Comparison of ENCODE assay signal across 17 cellular contexts in the genomic region with DNA sequence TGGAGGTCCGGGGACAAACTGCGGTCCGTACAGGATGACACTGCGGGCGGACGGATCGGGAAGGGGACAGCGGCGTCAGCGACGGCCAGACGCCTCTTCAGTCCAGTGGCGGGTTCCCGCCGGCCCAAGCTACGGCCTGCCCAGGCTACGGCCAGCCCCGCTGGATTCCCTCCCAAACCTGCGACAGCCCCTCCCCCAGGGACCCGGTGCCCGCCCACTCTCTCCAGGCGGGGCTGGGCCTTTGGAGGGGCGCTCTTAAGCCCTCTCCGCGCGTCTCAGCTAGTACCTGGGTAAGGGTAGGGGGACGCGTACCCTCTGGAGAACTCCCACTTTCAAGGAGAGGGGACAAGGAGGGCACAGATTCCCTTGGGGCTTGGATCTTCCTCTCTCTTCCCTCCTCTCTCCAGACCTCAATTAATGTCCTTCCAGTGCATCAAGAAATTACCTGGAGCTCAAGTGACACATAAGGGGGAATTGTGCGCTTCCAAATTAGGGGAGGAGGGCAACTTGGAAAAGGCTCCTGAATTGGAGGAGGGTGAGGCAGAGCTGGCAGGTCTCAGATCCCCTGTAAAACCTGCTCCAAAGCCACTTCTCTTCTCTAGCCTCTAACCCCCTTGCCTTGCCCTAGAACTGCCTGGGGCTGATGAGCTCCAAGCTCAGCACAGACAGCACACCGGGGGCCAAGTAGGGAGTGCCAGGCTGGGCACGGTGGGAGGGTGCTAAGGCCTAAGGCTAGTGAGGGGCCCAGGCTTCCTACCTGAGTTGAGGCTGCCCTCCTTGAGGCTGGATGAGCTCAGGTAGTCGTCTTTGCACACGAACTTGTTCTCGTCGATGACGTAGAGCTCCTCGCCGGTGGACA. TPM values are rescaled to one million over a fixed set of nuclear protein-coding genes. Genes with fewer than 3 reads are reported as not detected.
DNase-seq lines count a peak whose midpoint lies in the region; ATAC-seq and TF ChIP-seq lines count a peak whose summit lies in the region.
"Had no signal": no experiment of that assay in that cellular context is flagged by ENCODE, and none has a peak within 500 bp of the region (broad histone marks: within the 10 kb centered on the region; RNA-seq: fewer than 3 reads in every experiment).

No MANE protein-coding gene starts in this region.

- in situ Hi-C loops in ACHN (cut with HindIII; ENCODE audit: low pct_ligation_motif_present, low pct_unique_long_range_greater_than_20kb, low sequenced_read_pairs) = no loop called here

- no peaks in the 10 kb centered on the region for H3K9me3 ChIP-seq in SK-N-SH
- H3K9me3 ChIP-seq in HCT116 (ENCODE audit: control insufficient read depth in 1 of 2, insufficient read depth in 1 of 2, low read depth in 1 of 2, low read length in 2 of 2) = no peaks in the 10 kb centered on the region
- no peaks in the 10 kb centered on the region for H3K9me3 ChIP-seq in neural progenitor cell (ENCODE audit: low read depth)
- H3K9me3 ChIP-seq: MG63 had no signal

- peaks cover 100% of the 10 kb centered on the region for H3K27me3 ChIP-seq in SK-N-SH (ENCODE audit: insufficient read depth)
- peaks cover 4% of the 10 kb centered on the region; the same call in 1 of the 2 replicates for H3K27me3 ChIP-seq in HCT116 (ENCODE audit: insufficient read depth, low read length)
- no peaks in the 10 kb centered on the region for H3K27me3 ChIP-seq in neural progenitor cell

- POLR2A ChIA-PET in SK-N-SH (lab: Yijun Ruan, JAX) (no interaction called here), HCT116 (lab: Charles Lee) (interaction anchor here (1.3 kb wide), 1 partner anchor 304 kb away, joined by 3 read pairs; no protein-coding TSS in a partner anchor)

- WGBS in SK-N-SH (ENCODE audit: low lambda C conversion rate) = 6% methylated on average over 15 of the region's 38 CpGs

- CTCF ChIA-PET in SK-N-SH (lab: Yijun Ruan, JAX) = interaction anchor here (1.1 to 1.9 kb wide), 3 partner anchors 9 to 19 kb away, joined by 3 to 5 read pairs (median 4); no protein-coding TSS in a partner anchor
- CTCF ChIA-PET in HCT116 (lab: Charles Lee) = no interaction called here

- H3K36me3 ChIP-seq in SK-N-SH (replicated peaks in 1 of 2; ENCODE audit: control insufficient read depth in 1 of 2, insufficient read depth in 2 of 2, low read length in 1 of 2) (no peaks in the 10 kb centered on the region), HCT116 (ENCODE audit: control insufficient read depth in 1 of 2, insufficient read depth in 2 of 2, low read length in 2 of 2) (no peaks in the 10 kb centered on the region), neural progenitor cell (no peaks in the 10 kb centered on the region)
- H3K36me3 ChIP-seq: MG63 had no signal

- ATAC-seq in SK-N-SH treated with all-trans-retinoic acid at 6 μM for 48 hours (no peak), HCT116 (peak; percentile 12; the same call in 1 of the 2 replicates)
- ATAC-seq in stimulated activated effector memory CD8-positive, alpha-beta T cell treated with anti-CD3 and anti-CD28 coated beads, Interleukin-12 subunit alpha, Interleukin-12 subunit beta, amount 100 ng/mL, for 72 hours = no peak

- TF ChIP-seq POLR2A in HCT116 (IDR thresholded peaks at IDR 0.05; ENCODE audit: borderline replicate concordance, extremely low read depth, insufficient read depth, insufficient read length) = no peak

- no peak overlapping the region for H3K9ac ChIP-seq in SK-N-SH
- H3K9ac ChIP-seq in HCT116 (ENCODE audit: low read length) = peak overlapping the region; percentile 74
- no peak overlapping the region for H3K9ac ChIP-seq in neural progenitor cell

- H3K4me3 ChIP-seq in SK-N-SH (ENCODE audit: low read depth in 2 of 2, low read length in 1 of 2) (no peak overlapping the region), HCT116 (replicated peaks in 1 of 2; ENCODE audit: low read depth in 1 of 2, low read length in 2 of 2) (peak overlapping the region; percentile 53 to 68), epithelial cell of esophagus (ENCODE audit: low read length) (peak overlapping the region; percentile 61), neural progenitor cell (peak overlapping the region; percentile 95)
- H3K4me3 ChIP-seq: MG63 had no signal

- H3K9me2 ChIP-seq in SK-N-SH (no peaks in the 10 kb centered on the region), HCT116 (ENCODE audit: insufficient read depth) (no peaks in the 10 kb centered on the region)

- H3K27ac ChIP-seq in SK-N-SH (ENCODE audit: low read depth in 2 of 2, low read length in 1 of 2) (no peak overlapping the region), HCT116 (ENCODE audit: low read depth, low read length) (peak overlapping the region; percentile 40; the same call in 1 of the 2 replicates), neural progenitor cell (peak overlapping the region; percentile 43)

- H3F3A ChIP-seq in SK-N-SH (replicated peaks; ENCODE audit: insufficient read depth) (no peaks in the 10 kb centered on the region), neural progenitor cell (ENCODE audit: low read depth) (peaks cover 72% of the 10 kb centered on the region)

- peaks cover 49% of the 10 kb centered on the region for H3K4me1 Mint-ChIP-seq in neural progenitor cell
- H3K4me1 Mint-ChIP-seq in stimulated activated effector memory CD8-positive, alpha-beta T cell treated with anti-CD3 and anti-CD28 coated beads, Interleukin-12 subunit alpha, Interleukin-12 subunit beta, amount 100 ng/mL, for 72 hours = peaks cover 28% of the 10 kb centered on the region

- H4K20me1 ChIP-seq in SK-N-SH (ENCODE audit: insufficient read depth) (peaks cover 14% of the 10 kb centered on the region; the same call in 1 of the 2 replicates), HCT116 (ENCODE audit: insufficient read depth) (no peaks in the 10 kb centered on the region), neural progenitor cell (ENCODE audit: low read depth) (peaks cover 99% of the 10 kb centered on the region)

- H3K4me2 ChIP-seq in SK-N-SH (no peak overlapping the region), HCT116 (ENCODE audit: low read length) (peak overlapping the region; percentile 83), neural progenitor cell (peak overlapping the region; percentile 99)

- RAD21 ChIA-PET in HCT116 (lab: Charles Lee; ENCODE audit: low non-redundant PET in 1 of 2, low total read pairs in 2 of 2, uncharacterized antibody in 2 of 2, unreplicated experiment in 2 of 2) = no interaction called here

- H2AFZ ChIP-seq in SK-N-SH (ENCODE audit: low read depth) (no peak overlapping the region), HCT116 (ENCODE audit: low read depth, low read length, poor library complexity, severe bottlenecking) (no peak overlapping the region), neural progenitor cell (replicated peaks) (no peak overlapping the region)

- no peak overlapping the region for H3K27ac Mint-ChIP-seq in neural progenitor cell
- H3K27ac Mint-ChIP-seq in stimulated activated effector memory CD8-positive, alpha-beta T cell treated with anti-CD3 and anti-CD28 coated beads, Interleukin-12 subunit alpha, Interleukin-12 subunit beta, amount 100 ng/mL, for 72 hours = no peak overlapping the region
- H3K27ac Mint-ChIP-seq: T-helper 2 cell treated with Interferon-gamma antibody and Interleukin-4, amounts not matched to agents 5 μg/mL and 100 μg/mL, for 36 hours had no signal

- H3K79me2 ChIP-seq in SK-N-SH (ENCODE audit: insufficient read depth) (no peaks in the 10 kb centered on the region), HCT116 (ENCODE audit: insufficient read depth, low read length) (no peaks in the 10 kb centered on the region), neural progenitor cell (ENCODE audit: low read depth) (peaks cover 100% of the 10 kb centered on the region)

- TF ChIP-seq CTCF in SK-N-SH (IDR thresholded peaks at IDR 0.05) (no peak), HCT116 (IDR thresholded peaks at IDR 0.05 in 2 of 3, conservative IDR thresholded peaks at IDR 0.05 in 1 of 3; ENCODE audit: borderline replicate concordance in 1 of 3, insufficient read depth in 1 of 3, low read depth in 2 of 3, low read length in 2 of 3) (no peak), epithelial cell of esophagus (IDR thresholded peaks at IDR 0.05; ENCODE audit: insufficient read depth, low read depth, low read length, missing control alignments) (no peak), neural progenitor cell (IDR thresholded peaks at IDR 0.05) (no peak)

- no peak for TF ChIP-seq EP300 in SK-N-SH (IDR thresholded peaks at IDR 0.05; ENCODE audit: borderline replicate concordance in 1 of 2, low read depth in 1 of 2, low read length in 1 of 2)

- no peak for TF ChIP-seq RAD21 in SK-N-SH (IDR thresholded peaks at IDR 0.05; ENCODE audit: low read length)
- no peak for TF ChIP-seq RAD21 in HCT116 (IDR thresholded peaks at IDR 0.05; ENCODE audit: low read depth)

- peaks cover 5% of the 10 kb centered on the region for H3K36me3 Mint-ChIP-seq in neural progenitor cell
- peaks cover 9% of the 10 kb centered on the region for H3K36me3 Mint-ChIP-seq in stimulated activated effector memory CD8-positive, alpha-beta T cell treated with anti-CD3 and anti-CD28 coated beads, Interleukin-12 subunit alpha, Interleukin-12 subunit beta, amount 100 ng/mL, for 72 hours

- DNase-seq in SK-N-SH (peak; percentile 27), HCT116 (ENCODE audit: low read depth, low spot score) (no peak), epithelial cell of esophagus (ENCODE audit: low read depth) (no peak), neural progenitor cell (ENCODE audit: low spot score) (peak; percentile 91), EL (no peak), ACHN (no peak)
- no peak for DNase-seq in stimulated activated effector memory CD8-positive, alpha-beta T cell treated with anti-CD3 and anti-CD28 coated beads, Interleukin-12 subunit alpha, Interleukin-12 subunit beta, amount 100 ng/mL, for 72 hours (ENCODE audit: low spot score in 2 of 2)
- DNase-seq: activated CD4-positive, alpha-beta T cell treated with anti-CD3 and anti-CD28 coated beads for 4 hours; anterior cingulate cortex; MG63; NCI-H2081; stimulated activated CD4-positive, alpha-beta T cell treated with anti-CD3 and anti-CD28 coated beads, Interleukin-15, amount 100 ng/mL, for 24 hours had no signal

- H3K4me3 Mint-ChIP-seq in neural progenitor cell = peak overlapping the region; percentile 81
- H3K4me3 Mint-ChIP-seq in stimulated activated effector memory CD8-positive, alpha-beta T cell treated with anti-CD3 and anti-CD28 coated beads, Interleukin-12 subunit alpha, Interleukin-12 subunit beta, amount 100 ng/mL, for 72 hours = no peak overlapping the region
- H3K4me3 Mint-ChIP-seq: T-helper 2 cell treated with Interferon-gamma antibody and Interleukin-4, amounts not matched to agents 5 μg/mL and 100 μg/mL, for 36 hours had no signal

- intact Hi-C loops in HCT116 (cut with micrococcal nuclease) = no loop called here

- H3K4me1 ChIP-seq in SK-N-SH (ENCODE audit: control insufficient read depth in 1 of 2, insufficient read depth in 2 of 2, low read depth in 1 of 2, low read length in 1 of 2) (no peaks in the 10 kb centered on the region; a peak in 1 of 4 replicates), HCT116 (ENCODE audit: control insufficient read depth in 1 of 2, insufficient read depth in 2 of 2, low read length in 2 of 2) (peaks cover 4 to 14% of the 10 kb centered on the region in 2 experiments; a peak in 2 of 4 replicates), neural progenitor cell (peaks cover 54% of the 10 kb centered on the region)

- H3K27me3 Mint-ChIP-seq in neural progenitor cell (ENCODE audit: insufficient read depth, low read depth) = peaks cover 77% of the 10 kb centered on the region

- no TSS peak for BruUV-seq in HCT116 (replicated peaks; lab: Mats Ljungman, UMichigan)

- no peaks in the 10 kb centered on the region for H3K9me3 Mint-ChIP-seq in neural progenitor cell
- H3K9me3 Mint-ChIP-seq in stimulated activated effector memory CD8-positive, alpha-beta T cell treated with anti-CD3 and anti-CD28 coated beads, Interleukin-12 subunit alpha, Interleukin-12 subunit beta, amount 100 ng/mL, for 72 hours = no peaks in the 10 kb centered on the region
- H3K9me3 Mint-ChIP-seq: T-helper 2 cell treated with Interferon-gamma antibody and Interleukin-4, amounts not matched to agents 5 μg/mL and 100 μg/mL, for 36 hours had no signal

RNA-seq across cellular contexts. Expression of gene LHX5, which starts 3.1 kb away (rescaled TPM):
- polyA plus RNA-seq in SK-N-SH (2012; rRNA removed) = not detected in 2 replicates
- polyA plus RNA-seq in SK-N-SH (2012; cell fraction: cytosol; rRNA removed) = not detected in 2 replicates
- polyA plus RNA-seq in SK-N-SH (2012; cell fraction: nucleus; rRNA removed) = 0.01 TPM in 1 of 2 replicates, not detected in the other
- total RNA-seq in HCT116 (2021; ENCODE audit: unreplicated experiment) = 2.4 TPM
- 1.2 and 1.3 TPM in 2 replicates for polyA plus RNA-seq in HCT116 (2012)
- total RNA-seq in neural progenitor cell (ENCODE audit: low replicate concordance) = 48.4 and 98.7 TPM in 2 replicates
- total RNA-seq: HT1080, pulmonary artery endothelial cell had no signal
- polyA plus RNA-seq: esophagus had no signal

RNA-seq across cellular contexts. Expression of gene SDSL, which starts 46.4 kb away (rescaled TPM):
- polyA plus RNA-seq in SK-N-SH (2012; rRNA removed) = 32.4 and 33.7 TPM in 2 replicates
- polyA plus RNA-seq in SK-N-SH (2012; cell fraction: cytosol; rRNA removed) = 16.7 and 24.6 TPM in 2 replicates
- polyA plus RNA-seq in SK-N-SH (2012; cell fraction: nucleus; rRNA removed) = 28.1 and 36.0 TPM in 2 replicates
- total RNA-seq in HCT116 (2021; ENCODE audit: unreplicated experiment) = 19.1 TPM
- polyA plus RNA-seq in HCT116 (2012) = 22.7 and 25.5 TPM in 2 replicates
- total RNA-seq in neural progenitor cell (ENCODE audit: low replicate concordance) = 3.1 and 3.5 TPM in 2 replicates

Comparison
In these comparisons a context has a peak if more than half of its experiments do, and no peak if none do; other contexts are left out.
1. DNase-seq: peak in SK-N-SH (single experiment) and neural progenitor cell (single experiment); none in HCT116 (single experiment), epithelial cell of esophagus (single experiment), stimulated activated effector memory CD8-positive, alpha-beta T cell treated with anti-CD3 and anti-CD28 coated beads, Interleukin-12 subunit alpha, Interleukin-12 subunit beta, amount 100 ng/mL, for 72 hours (0 of 2), EL (single experiment) and ACHN (single experiment).
2. H3K27ac ChIP-seq: peak in HCT116 (single experiment) and neural progenitor cell (single experiment); none in SK-N-SH (0 of 2).
3. H3K4me3 ChIP-seq: peak in HCT116 (2 of 2), epithelial cell of esophagus (single experiment) and neural progenitor cell (single experiment); none in SK-N-SH (0 of 2).
4. RNA of gene LHX5, which starts 3.1 kb away (total RNA-seq): 48.4 to 98.7 TPM in neural progenitor cell; 2.4 TPM in HCT116 (single experiment); every median in the first group is over 10 times any median in the second.